In the genomic region with DNA sequence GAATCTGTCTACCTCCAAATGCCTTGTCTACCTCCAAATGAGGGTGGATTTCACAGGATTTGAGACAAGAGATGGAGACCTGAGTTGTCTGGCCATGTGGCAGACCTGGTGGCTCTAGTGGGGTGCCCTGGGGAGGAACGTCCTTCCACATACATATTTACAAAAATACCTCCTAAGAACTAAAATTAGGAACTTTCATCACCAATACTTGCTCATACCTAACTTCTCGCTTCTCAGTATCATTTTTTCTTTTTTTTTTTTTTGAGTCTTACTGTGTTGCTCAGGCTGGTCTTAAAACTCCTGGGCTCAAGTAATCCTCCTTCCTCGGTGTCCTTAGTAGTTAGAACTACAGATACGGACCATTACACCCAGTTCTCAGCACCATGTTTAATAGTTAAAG, we compare ENCODE assay signal across 17 cellular contexts.
DNase-seq lines count a peak whose midpoint lies in the region; ATAC-seq and TF ChIP-seq lines count a peak whose summit lies in the region.
"Had no signal": no experiment of that assay in that cellular context is flagged by ENCODE, and none has a peak within 500 bp of the region (broad histone marks: within the 10 kb centered on the region; RNA-seq: fewer than 3 reads in every experiment).

No MANE protein-coding gene starts in this region.

- no peak for TF ChIP-seq CTCF in GM06990 (IDR thresholded peaks at IDR 0.05; ENCODE audit: insufficient read depth, low read length, poor library complexity, severe bottlenecking)
- TF ChIP-seq CTCF in GM13977 (IDR thresholded peaks at IDR 0.05; ENCODE audit: extremely low read depth, insufficient read depth, missing control alignments) = no peak

- H3K36me3 ChIP-seq in GM06990 (ENCODE audit: control insufficient read depth, insufficient read depth, low read length) = no peaks in the 10 kb centered on the region

- no peaks in the 10 kb centered on the region for H3K36me3 Mint-ChIP-seq in stimulated activated effector memory CD8-positive, alpha-beta T cell treated with anti-CD3 and anti-CD28 coated beads, Interleukin-12 subunit alpha, Interleukin-12 subunit beta, amount 100 ng/mL, for 72 hours
- H3K36me3 Mint-ChIP-seq: CD14-positive monocyte had no signal

- H3K4me1 Mint-ChIP-seq in stimulated activated effector memory CD8-positive, alpha-beta T cell treated with anti-CD3 and anti-CD28 coated beads, Interleukin-12 subunit alpha, Interleukin-12 subunit beta, amount 100 ng/mL, for 72 hours = peaks cover 17% of the 10 kb centered on the region
- H3K4me1 Mint-ChIP-seq: CD14-positive monocyte had no signal

- ATAC-seq in GM21529 (IDR thresholded peaks at IDR 0.05; ENCODE audit: unreplicated experiment) = peak; percentile 31
- ATAC-seq in stimulated activated effector memory CD8-positive, alpha-beta T cell treated with anti-CD3 and anti-CD28 coated beads, Interleukin-12 subunit alpha, Interleukin-12 subunit beta, amount 100 ng/mL, for 72 hours = no peak
- no peak for ATAC-seq in HG02938 (IDR thresholded peaks at IDR 0.05; ENCODE audit: unreplicated experiment)
- ATAC-seq in HG03520 (IDR thresholded peaks at IDR 0.05; ENCODE audit: unreplicated experiment) = no peak

- H3K27ac Mint-ChIP-seq in stimulated activated effector memory CD8-positive, alpha-beta T cell treated with anti-CD3 and anti-CD28 coated beads, Interleukin-12 subunit alpha, Interleukin-12 subunit beta, amount 100 ng/mL, for 72 hours = peak overlapping the region; percentile 67
- H3K27ac Mint-ChIP-seq: CD14-positive monocyte; T-helper 2 cell treated with Interferon-gamma antibody and Interleukin-4, amounts not matched to agents 5 μg/mL and 100 μg/mL, for 36 hours had no signal

- no peaks in the 10 kb centered on the region for H3K27me3 ChIP-seq in GM06990 (replicated peaks; ENCODE audit: control insufficient read depth, insufficient read depth, low read length)

- H3K4me3 Mint-ChIP-seq in stimulated activated effector memory CD8-positive, alpha-beta T cell treated with anti-CD3 and anti-CD28 coated beads, Interleukin-12 subunit alpha, Interleukin-12 subunit beta, amount 100 ng/mL, for 72 hours = no peak overlapping the region
- H3K4me3 Mint-ChIP-seq: CD14-positive monocyte; T-helper 2 cell treated with Interferon-gamma antibody and Interleukin-4, amounts not matched to agents 5 μg/mL and 100 μg/mL, for 36 hours had no signal

- H3K4me3 ChIP-seq in GM06990 (replicated peaks; ENCODE audit: low read depth, low read length) = no peak overlapping the region

- H3K9me3 Mint-ChIP-seq in stimulated activated effector memory CD8-positive, alpha-beta T cell treated with anti-CD3 and anti-CD28 coated beads, Interleukin-12 subunit alpha, Interleukin-12 subunit beta, amount 100 ng/mL, for 72 hours = no peaks in the 10 kb centered on the region
- H3K9me3 Mint-ChIP-seq: CD14-positive monocyte; T-helper 2 cell treated with Interferon-gamma antibody and Interleukin-4, amounts not matched to agents 5 μg/mL and 100 μg/mL, for 36 hours had no signal

- in situ Hi-C loops in GM13977 (cut with MboI; ENCODE audit: low pct_unique_long_range_greater_than_20kb, low sequenced_read_pairs, unreplicated experiment) = no loop called here

- DNase-seq in GM06990 (ENCODE audit: extremely low read depth, insufficient read length) (peak; percentile 29), GM13977 (ENCODE audit: low spot score) (peak; percentile 53), LoVo (ENCODE audit: low spot score) (no peak)
- no peak for DNase-seq in stimulated activated effector memory CD8-positive, alpha-beta T cell treated with anti-CD3 and anti-CD28 coated beads, Interleukin-12 subunit alpha, Interleukin-12 subunit beta, amount 100 ng/mL, for 72 hours (ENCODE audit: low spot score in 2 of 2)
- DNase-seq: GOT3, HCEC 1CT, NCI-H1694, NCI-H2081 treated with DMSO at 0.1 percent for 48 hours, NCI-H446 treated with DMSO at 0.1 percent for 48 hours, NCI-H526 treated with DMSO at 0.1 percent for 48 hours, SHP77 treated with DMSO at 0.1 percent for 48 hours, SK-N-SH had no signal

Comparison
In these comparisons a context has a peak if more than half of its experiments do, and no peak if none do; other contexts are left out.
1. DNase-seq: peak in GM06990 (single experiment) and GM13977 (single experiment); none in stimulated activated effector memory CD8-positive, alpha-beta T cell treated with anti-CD3 and anti-CD28 coated beads, Interleukin-12 subunit alpha, Interleukin-12 subunit beta, amount 100 ng/mL, for 72 hours (0 of 2) and LoVo (single experiment).